ENCODE assay signal across 12 cellular contexts in genomic region chr1:186819563-186819962, GRCh38. TPM values are rescaled to one million over a fixed set of nuclear protein-coding genes. Genes with fewer than 3 reads are reported as not detected.
DNase-seq lines count a peak whose midpoint lies in the region; ATAC-seq and TF ChIP-seq lines count a peak whose summit lies in the region.
"Had no signal": no experiment of that assay in that cellular context is flagged by ENCODE, and none has a peak within 500 bp of the region (broad histone marks: within the 10 kb centered on the region; RNA-seq: fewer than 3 reads in every experiment).

No MANE protein-coding gene starts in this region.

- no peak for DNase-seq in osteocyte (ENCODE audit: extremely low spot score, unreplicated experiment)
- DNase-seq in H9: no peak
- DNase-seq in activated effector memory CD4-positive, alpha-beta T cell treated with anti-CD3 and anti-CD28 coated beads, Interleukin-2, amount 50 U/mL, for 16 hours: no peak
- no peak for DNase-seq in chondrocyte (ENCODE audit: low spot score)
- DNase-seq: NCI-H1436, NCI-H82 had no signal

- H4K20me1 ChIP-seq in H9 (ENCODE audit: control insufficient read depth, insufficient read depth, insufficient read length): no peaks in the 10 kb centered on the region

- H3K4ac ChIP-seq in H9 (ENCODE audit: low read depth, low read length): no peak overlapping the region

- H3K27ac ChIP-seq in H9 (ENCODE audit: insufficient read length, low read depth, low read length): no peak overlapping the region
- H3K27ac ChIP-seq: breast epithelium, epithelial cell of prostate, SJSA1 had no signal

- no peak overlapping the region for H3K9ac ChIP-seq in H9 (ENCODE audit: extremely low read depth, insufficient read length, low read length)

- no peak overlapping the region for H4K5ac ChIP-seq in H9 (ENCODE audit: insufficient read length, low read depth, low read length)

- no peak overlapping the region for H3K56ac ChIP-seq in H9 (ENCODE audit: insufficient read length, low read depth, low read length)

- no peak overlapping the region for H2BK120ac ChIP-seq in H9 (ENCODE audit: low read depth, low read length, poor library complexity, severe bottlenecking)

- H3K27ac Mint-ChIP-seq in osteocyte (ENCODE audit: unreplicated experiment) (peak overlapping the region; percentile 80), H9 (no peak overlapping the region), chondrocyte (ENCODE audit: unreplicated experiment) (no peak overlapping the region)

- no peak overlapping the region for H2AFZ ChIP-seq in H9 (ENCODE audit: low read length)

- no peak overlapping the region for H2AK5ac ChIP-seq in H9 (ENCODE audit: insufficient read length, low read length)

- H3K79me2 ChIP-seq in H9 (ENCODE audit: insufficient read depth, low read length): no peaks in the 10 kb centered on the region

- H3K27me3 Mint-ChIP-seq in osteocyte (ENCODE audit: unreplicated experiment) (peaks cover 9% of the 10 kb centered on the region), H9 (ENCODE audit: low read depth) (no peaks in the 10 kb centered on the region), chondrocyte (ENCODE audit: low read depth) (peaks cover 21% of the 10 kb centered on the region)

- peak; percentile 10 for ATAC-seq in GM19328 (IDR thresholded peaks at IDR 0.05; ENCODE audit: unreplicated experiment)
- peak; percentile 65 for ATAC-seq in HG02642 (IDR thresholded peaks at IDR 0.05; ENCODE audit: poor library complexity, unreplicated experiment)
- peak; percentile 28 for ATAC-seq in HG03442 (IDR thresholded peaks at IDR 0.05; ENCODE audit: unreplicated experiment)

- H3K4me1 Mint-ChIP-seq in osteocyte (ENCODE audit: unreplicated experiment) (peaks cover 18% of the 10 kb centered on the region), H9 (no peaks in the 10 kb centered on the region), chondrocyte (ENCODE audit: low read depth) (peaks cover 10% of the 10 kb centered on the region)

- H3K9me3 ChIP-seq in H9 (ENCODE audit: control insufficient read depth, low read depth, low read length): no peaks in the 10 kb centered on the region
- H3K9me3 ChIP-seq: breast epithelium, SJSA1 had no signal

- H3K14ac ChIP-seq in H9 (ENCODE audit: insufficient read depth, low read length): no peak overlapping the region

- H3K4me2 ChIP-seq in H9 (ENCODE audit: insufficient read depth, insufficient read length, low read length): no peak overlapping the region

- H3K4me1 ChIP-seq in H9 (ENCODE audit: insufficient read depth, low read length): no peaks in the 10 kb centered on the region
- H3K4me1 ChIP-seq: breast epithelium, SJSA1 had no signal

- H3K36me3 Mint-ChIP-seq in osteocyte (ENCODE audit: unreplicated experiment): no peaks in the 10 kb centered on the region
- no peaks in the 10 kb centered on the region for H3K36me3 Mint-ChIP-seq in H9 (ENCODE audit: insufficient read depth in 1 of 3, low read depth in 3 of 3)
- H3K36me3 Mint-ChIP-seq in chondrocyte (ENCODE audit: low read depth): no peaks in the 10 kb centered on the region

- no peaks in the 10 kb centered on the region for H3K23me2 ChIP-seq in H9 (ENCODE audit: insufficient read length, low read depth, low read length, poor library complexity, severe bottlenecking)

- no peak overlapping the region for H3K23ac ChIP-seq in H9 (ENCODE audit: insufficient read length, low read depth, low read length)

- WGBS in H9 (ENCODE audit: extremely low coverage, insufficient read length, low lambda C conversion rate): no CpG with 5 or more reads among the region's 2 CpGs

- H3K9me3 Mint-ChIP-seq in osteocyte (ENCODE audit: unreplicated experiment) (no peaks in the 10 kb centered on the region), H9 (no peaks in the 10 kb centered on the region), chondrocyte (ENCODE audit: low read depth) (no peaks in the 10 kb centered on the region)

- no peak overlapping the region for H3K18ac ChIP-seq in H9 (ENCODE audit: insufficient read length, low read depth, low read length)

- H2BK5ac ChIP-seq in H9 (ENCODE audit: insufficient read length, low read length): no peak overlapping the region

- H3K27me3 ChIP-seq in H9 (ENCODE audit: insufficient read depth, low read length): no peaks in the 10 kb centered on the region
- H3K27me3 ChIP-seq: breast epithelium had no signal

- H2BK20ac ChIP-seq in H9 (ENCODE audit: low read depth, low read length, poor library complexity, severe bottlenecking): no peak overlapping the region

- no peak for TF ChIP-seq CTCF in osteocyte (IDR thresholded peaks at IDR 0.05)
- TF ChIP-seq CTCF in H9 (conservative IDR thresholded peaks at IDR 0.05): no peak
- TF ChIP-seq CTCF in chondrocyte (IDR thresholded peaks at IDR 0.05): no peak

- H3T11ph ChIP-seq in H9 (ENCODE audit: low read length): no peak overlapping the region

- H4K8ac ChIP-seq in H9 (replicated peaks; ENCODE audit: insufficient read length, low read depth, low read length): no peak overlapping the region

- no peak overlapping the region for H3K4me3 Mint-ChIP-seq in osteocyte (ENCODE audit: unreplicated experiment)
- no peak overlapping the region for H3K4me3 Mint-ChIP-seq in H9
- no peak overlapping the region for H3K4me3 Mint-ChIP-seq in chondrocyte (ENCODE audit: unreplicated experiment)

- H3K79me1 ChIP-seq in H9 (ENCODE audit: insufficient read depth, low read depth, low read length, poor library complexity, severe bottlenecking): no peaks in the 10 kb centered on the region

- no peak overlapping the region for H4K91ac ChIP-seq in H9 (ENCODE audit: insufficient read length, low read depth, low read length)

- H2BK12ac ChIP-seq in H9 (ENCODE audit: insufficient read length, low read depth, low read length): no peak overlapping the region

- H2BK15ac ChIP-seq in H9 (ENCODE audit: low read depth, low read length): no peak overlapping the region

RNA-seq across cellular contexts. Expression of gene PLA2G4A, which starts 9.2 kb away (rescaled TPM):
- total RNA-seq in osteocyte (1.5 and 2.4 TPM in 2 replicates), H9 (2021) (0.39 and 0.72 TPM in 2 replicates), chondrocyte (0.10 to 4.1 TPM (median 0.44 TPM) in 3 replicates)

Comparison
In these comparisons a context has a peak if more than half of its experiments do, and no peak if none do; other contexts are left out.
1. ATAC-seq: peak in every context shown above with its lines; median percentile 65 in HG02642; 28 in HG03442; 10 in GM19328.